Comparison of ENCODE assay signal across 9 cellular contexts in genomic region chr7:835491-836401, GRCh38. TPM values are rescaled to one million over a fixed set of nuclear protein-coding genes. Genes with fewer than 3 reads are reported as not detected.
A peak's percentile ranks its signal among the peaks of the same experiment; 100 is the strongest.
DNase-seq lines count a peak whose midpoint lies in the region; ATAC-seq and TF ChIP-seq lines count a peak whose summit lies in the region.
"Had no signal": no experiment of that assay in that cellular context is flagged by ENCODE, and none has a peak within 500 bp of the region (broad histone marks: within the 10 kb centered on the region; RNA-seq: fewer than 3 reads in every experiment).

No MANE protein-coding gene starts in this region.

- no peaks in the 10 kb centered on the region for H3K9me3 ChIP-seq in endodermal cell (ENCODE audit: control insufficient read depth, low read length)

- H3K27ac ChIP-seq in endodermal cell (ENCODE audit: low read depth, low read length), result peak overlapping the region; percentile 60

- H3K4me3 ChIP-seq in endodermal cell (ENCODE audit: low read length), result no peak overlapping the region

- H3K27me3 ChIP-seq in endodermal cell (ENCODE audit: control insufficient read depth, insufficient read depth, low read length, poor library complexity, severe bottlenecking), result no peaks in the 10 kb centered on the region

- H3K9me3 Mint-ChIP-seq in endodermal cell, result no peaks in the 10 kb centered on the region
- H3K9me3 Mint-ChIP-seq in osteocyte (ENCODE audit: unreplicated experiment), result no peaks in the 10 kb centered on the region

- DNase-seq in DMS 273 treated with DMSO at 0.1 percent for 48 hours (lab: John Stamatoyannopoulos, UW), result peak; percentile 40
- DNase-seq in NCI-H446 (lab: John Stamatoyannopoulos, UW), result peak; percentile 36 to 61
- no peak for DNase-seq in endodermal cell
- DNase-seq in osteocyte (ENCODE audit: extremely low spot score, unreplicated experiment), result no peak
- DNase-seq in stimulated activated CD4-positive, alpha-beta T cell treated with anti-CD3 and anti-CD28 coated beads, Interleukin-4, amount 100 ng/mL, for 24 hours, result no peak
- DNase-seq in midbrain (lab: John Stamatoyannopoulos, UW), result no peak
- no peak for DNase-seq in activated CD8-positive, alpha-beta memory T cell treated with anti-CD3 and anti-CD28 coated beads for 24 hours
- DNase-seq: stimulated activated CD4-positive, alpha-beta T cell treated with anti-CD3 and anti-CD28 coated beads, Interleukin-1b, Interleukin-23, amount 100 ng/mL, for 48 hours had no signal

- H3K36me3 ChIP-seq in endodermal cell (ENCODE audit: control insufficient read depth, insufficient read depth, low read length), result peaks cover 46% of the 10 kb centered on the region

- no peak overlapping the region for H3K9ac ChIP-seq in endodermal cell (ENCODE audit: extremely low read depth, low read length, poor library complexity, severe bottlenecking)

- H3K4me1 ChIP-seq in endodermal cell (ENCODE audit: control insufficient read depth, insufficient read depth, low read length), result no peaks in the 10 kb centered on the region

- H3K36me3 Mint-ChIP-seq in endodermal cell (ENCODE audit: low read depth) (peaks cover 47% of the 10 kb centered on the region), osteocyte (ENCODE audit: unreplicated experiment) (peaks cover 31% of the 10 kb centered on the region)

- H3K4me1 Mint-ChIP-seq in endodermal cell (peaks cover 17% of the 10 kb centered on the region), osteocyte (ENCODE audit: unreplicated experiment) (peaks cover 51% of the 10 kb centered on the region)

- H3K27ac Mint-ChIP-seq in endodermal cell, result peak overlapping the region; percentile 78
- peak overlapping the region; percentile 82 for H3K27ac Mint-ChIP-seq in osteocyte (ENCODE audit: unreplicated experiment)

- ATAC-seq in GM19463 (IDR thresholded peaks at IDR 0.05; ENCODE audit: unreplicated experiment), result no peak

- TF ChIP-seq CTCF in endodermal cell (conservative IDR thresholded peaks at IDR 0.05) (no peak), osteocyte (IDR thresholded peaks at IDR 0.05) (no peak)

- H3K4me3 Mint-ChIP-seq in endodermal cell (no peak overlapping the region), osteocyte (ENCODE audit: unreplicated experiment) (no peak overlapping the region)

- WGBS in endodermal cell (ENCODE audit: insufficient coverage in 1 of 2, insufficient read length in 1 of 2), 2 experiments, result 86 to 93% methylated on average over 17 to 27 of the region's 27 CpGs

- H3K27me3 Mint-ChIP-seq in endodermal cell (ENCODE audit: insufficient read depth), result no peaks in the 10 kb centered on the region
- no peaks in the 10 kb centered on the region for H3K27me3 Mint-ChIP-seq in osteocyte (ENCODE audit: unreplicated experiment)

RNA-seq across cellular contexts. Expression of gene SUN1, which starts 3.5 kb away (rescaled TPM):
- total RNA-seq in endodermal cell (100 to 1,000 TPM; 133 to 136 TPM), osteocyte (212 and 226 TPM in 2 replicates)
- 114 TPM for polyA plus RNA-seq in endodermal cell (2013, experiment 1 of 2)
- polyA plus RNA-seq in endodermal cell (2013, experiment 2 of 2), result 103 TPM

RNA-seq across cellular contexts. Expression of gene GET4, which starts 40.6 kb away (rescaled TPM):
- total RNA-seq in endodermal cell (10 to 100 TPM; 73.3 to 84.3 TPM), osteocyte (33.7 and 36.4 TPM in 2 replicates)
- polyA plus RNA-seq in endodermal cell (2013, experiment 1 of 2), result 49.1 TPM
- 46.6 TPM for polyA plus RNA-seq in endodermal cell (2013, experiment 2 of 2)

Comparison
In these comparisons a context has a peak if more than half of its experiments do, and no peak if none do; other contexts are left out.
1. DNase-seq: peak in DMS 273 treated with DMSO at 0.1 percent for 48 hours (single experiment) and NCI-H446 (2 of 2); none in endodermal cell (single experiment), osteocyte (single experiment), stimulated activated CD4-positive, alpha-beta T cell treated with anti-CD3 and anti-CD28 coated beads, Interleukin-4, amount 100 ng/mL, for 24 hours (single experiment), midbrain (single experiment) and activated CD8-positive, alpha-beta memory T cell treated with anti-CD3 and anti-CD28 coated beads for 24 hours (single experiment).